In genomic region chr2:191251014-191251413, GRCh38 we compare ENCODE assay signal across 13 cellular contexts. TPM values are rescaled to one million over a fixed set of nuclear protein-coding genes. Genes with fewer than 3 reads are reported as not detected.
DNase-seq lines count a peak whose midpoint lies in the region; ATAC-seq and TF ChIP-seq lines count a peak whose summit lies in the region.
"Had no signal": no experiment of that assay in that cellular context is flagged by ENCODE, and none has a peak within 500 bp of the region (broad histone marks: within the 10 kb centered on the region; RNA-seq: fewer than 3 reads in every experiment).

No MANE protein-coding gene starts in this region.

- H3K79me1 ChIP-seq in mesenchymal stem cell (replicated peaks; ENCODE audit: low read length, poor library complexity, severe bottlenecking) = no peaks in the 10 kb centered on the region
- peaks cover 16% of the 10 kb centered on the region for H3K79me1 ChIP-seq in trophoblast cell (ENCODE audit: low read length)

- peak overlapping the region; percentile 59 for H3K4me2 ChIP-seq in GM23248 (ENCODE audit: unreplicated experiment)
- H3K4me2 ChIP-seq in mesenchymal stem cell (ENCODE audit: low read length, poor library complexity, severe bottlenecking) = no peak overlapping the region
- H3K4me2 ChIP-seq in trophoblast cell (ENCODE audit: low read length) = peak overlapping the region; percentile 39
- no peak overlapping the region for H3K4me2 ChIP-seq in MM.1S (ENCODE audit: low read depth, low read length)

- H3K4me1 ChIP-seq in GM23248 (ENCODE audit: insufficient read depth) (peaks cover 68% of the 10 kb centered on the region), mesenchymal stem cell (ENCODE audit: control insufficient read depth, insufficient read depth, low read depth, low read length) (peaks cover 17% of the 10 kb centered on the region), trophoblast cell (ENCODE audit: control insufficient read depth in 1 of 2, insufficient read depth in 2 of 2, low read length in 2 of 2) (peaks cover 29 to 43% of the 10 kb centered on the region in 2 experiments), MM.1S (ENCODE audit: low read length) (no peaks in the 10 kb centered on the region)

- H4K91ac ChIP-seq in mesenchymal stem cell (ENCODE audit: low read length) (no peak overlapping the region), trophoblast cell (ENCODE audit: low read depth, low read length) (no peak overlapping the region)

- no peak overlapping the region for H3K18ac ChIP-seq in mesenchymal stem cell (ENCODE audit: low read depth in 1 of 2, low read length in 2 of 2)
- H3K18ac ChIP-seq in trophoblast cell (ENCODE audit: low read length) = no peak overlapping the region

- H3K23ac ChIP-seq in mesenchymal stem cell (ENCODE audit: low read length in 2 of 2) (no peak overlapping the region), trophoblast cell (ENCODE audit: low read length) (no peak overlapping the region)

- H3K9me2 ChIP-seq in GM23248 (ENCODE audit: insufficient read depth) (no peaks in the 10 kb centered on the region), MM.1S (replicated peaks; ENCODE audit: insufficient read depth, low read length) (no peaks in the 10 kb centered on the region)

- H3K4me3 ChIP-seq in GM23248 = no peak overlapping the region
- peak overlapping the region in 1 of 2 experiments; percentile 90 for H3K4me3 ChIP-seq in mesenchymal stem cell (ENCODE audit: insufficient read depth in 1 of 2, low read depth in 1 of 2, low read length in 2 of 2)
- H3K4me3 ChIP-seq in trophoblast cell (ENCODE audit: low read depth, low read length) = no peak overlapping the region
- no peak overlapping the region for H3K4me3 ChIP-seq in MM.1S (ENCODE audit: low read length)
- H3K4me3 ChIP-seq: K562 had no signal

- H3K14ac ChIP-seq in mesenchymal stem cell (ENCODE audit: low read length in 2 of 2) (no peak overlapping the region), trophoblast cell (ENCODE audit: low read length) (no peak overlapping the region)

- H3K27me3 ChIP-seq in GM23248 (replicated peaks; ENCODE audit: insufficient read depth) (no peaks in the 10 kb centered on the region), mesenchymal stem cell (ENCODE audit: control insufficient read depth in 1 of 2, insufficient read depth in 1 of 2, low read length in 2 of 2) (no peaks in the 10 kb centered on the region), trophoblast cell (ENCODE audit: insufficient read depth, low read length) (no peaks in the 10 kb centered on the region), MM.1S (replicated peaks; ENCODE audit: insufficient read depth, low read length) (no peaks in the 10 kb centered on the region)

- ATAC-seq in HG03175 (IDR thresholded peaks at IDR 0.05; ENCODE audit: unreplicated experiment) = no peak
- ATAC-seq: HCT116, K562 had no signal

- H2BK12ac ChIP-seq in mesenchymal stem cell (ENCODE audit: low read length in 2 of 2) (no peak overlapping the region), trophoblast cell (ENCODE audit: low read length) (no peak overlapping the region)

- in situ Hi-C loops in GM23248 (cut with MboI) = no loop called here

- H2BK5ac ChIP-seq in mesenchymal stem cell (ENCODE audit: low read depth, low read length, poor library complexity, severe bottlenecking) (no peak overlapping the region), trophoblast cell (ENCODE audit: low read depth, low read length, poor library complexity) (no peak overlapping the region)

- H2AK5ac ChIP-seq in mesenchymal stem cell (ENCODE audit: low read length, severe bottlenecking) (no peak overlapping the region), trophoblast cell (ENCODE audit: low read length) (no peak overlapping the region)

- no peak overlapping the region for H4K12ac ChIP-seq in trophoblast cell (ENCODE audit: low read depth, low read length)

- H2BK15ac ChIP-seq in mesenchymal stem cell (ENCODE audit: low read depth, poor library complexity, severe bottlenecking) = no peak overlapping the region

- H3K4ac ChIP-seq in mesenchymal stem cell (ENCODE audit: low read depth in 1 of 2, low read length in 2 of 2) (no peak overlapping the region), trophoblast cell (ENCODE audit: low read depth, low read length) (no peak overlapping the region)

- H2AFZ ChIP-seq in GM23248 (no peak overlapping the region), mesenchymal stem cell (ENCODE audit: low read depth, low read length) (no peak overlapping the region), trophoblast cell (ENCODE audit: insufficient read depth, low read length, poor library complexity) (no peak overlapping the region), MM.1S (ENCODE audit: low read length) (no peak overlapping the region)

- H2BK120ac ChIP-seq in mesenchymal stem cell (ENCODE audit: low read depth, low read length) (no peak overlapping the region), trophoblast cell (ENCODE audit: insufficient read depth, low read length, poor library complexity) (no peak overlapping the region)

- H3K36me3 ChIP-seq in GM23248 (ENCODE audit: low read depth) = 0 out of 2 replicates have a peak, but pooled peaks cover 3% of the 10 kb centered on the region
- peaks cover 0 to 48% of the 10 kb centered on the region in 2 experiments for H3K36me3 ChIP-seq in mesenchymal stem cell (ENCODE audit: control insufficient read depth in 1 of 2, insufficient read depth in 2 of 2, low read depth in 1 of 2, low read length in 2 of 2)
- no peaks in the 10 kb centered on the region for H3K36me3 ChIP-seq in trophoblast cell (ENCODE audit: control insufficient read depth in 1 of 2, insufficient read depth in 2 of 2, low read length in 2 of 2)
- H3K36me3 ChIP-seq in MM.1S (replicated peaks; ENCODE audit: insufficient read depth, low read length) = no peaks in the 10 kb centered on the region

- DNase-seq in GM23248 (no peak), SK-N-DZ (ENCODE audit: low spot score) (peak; percentile 43), mesenchymal stem cell (peak; percentile 18), trophoblast cell (peak in 1 of 2 donors; percentile 15), MM.1S (no peak), NCI-H345 (lab: John Stamatoyannopoulos, UW) (no peak)
- DNase-seq: CD4-positive, alpha-beta T cell; NCI-H1436; NCI-H2029 treated with DMSO at 0.1 percent for 48 hours; NCI-H510A treated with DMSO at 0.1 percent for 48 hours had no signal

- H3K27ac ChIP-seq in GM23248 (no peak overlapping the region), mesenchymal stem cell (ENCODE audit: low read length, poor library complexity, severe bottlenecking) (no peak overlapping the region), trophoblast cell (ENCODE audit: low read depth, low read length) (peak overlapping the region; percentile 57), MM.1S (ENCODE audit: low read length) (no peak overlapping the region)

- H3K9ac ChIP-seq in GM23248 (no peak overlapping the region), mesenchymal stem cell (ENCODE audit: low read length) (no peak overlapping the region), trophoblast cell (ENCODE audit: low read length) (no peak overlapping the region), MM.1S (ENCODE audit: low read length) (no peak overlapping the region)

- H3K79me2 ChIP-seq in GM23248 (ENCODE audit: insufficient read depth) = peaks cover 100% of the 10 kb centered on the region
- H3K79me2 ChIP-seq in trophoblast cell (ENCODE audit: control insufficient read depth, insufficient read depth, low read length, poor library complexity) = peaks cover 24% of the 10 kb centered on the region
- H3K79me2 ChIP-seq in MM.1S (ENCODE audit: low read length) = no peaks in the 10 kb centered on the region

- H4K20me1 ChIP-seq in GM23248 (ENCODE audit: insufficient read depth) (peaks cover 38% of the 10 kb centered on the region), MM.1S (ENCODE audit: insufficient read depth, low read length) (no peaks in the 10 kb centered on the region)

- TF ChIP-seq CTCF in MM.1S (IDR thresholded peaks at IDR 0.05; ENCODE audit: low read length) = no peak

- 89 to 98% methylated on average over 5 of the region's 5 CpGs for WGBS in GM23248 (ENCODE audit: low coverage in 1 of 2, low lambda C conversion rate in 2 of 2, missing lambda C conversion rate in 2 of 2), 2 experiments
- 72% methylated on average over 5 of the region's 5 CpGs for WGBS in mesenchymal stem cell
- WGBS in trophoblast cell (ENCODE audit: extremely low coverage, insufficient coverage, insufficient read length) = no CpG with 5 or more reads among the region's 5 CpGs

- H4K8ac ChIP-seq in mesenchymal stem cell (ENCODE audit: low read length) (no peak overlapping the region), trophoblast cell (ENCODE audit: low read depth, low read length) (no peak overlapping the region)

- H3F3A ChIP-seq in GM23248 (ENCODE audit: insufficient read depth) = peaks cover 57% of the 10 kb centered on the region
- no peaks in the 10 kb centered on the region for H3F3A ChIP-seq in MM.1S (ENCODE audit: insufficient read depth, low read length)

- H3K9me3 ChIP-seq in GM23248 (ENCODE audit: low read depth) (no peaks in the 10 kb centered on the region), mesenchymal stem cell (ENCODE audit: control insufficient read depth, low read length) (no peaks in the 10 kb centered on the region), trophoblast cell (ENCODE audit: insufficient read depth, low read depth, low read length) (no peaks in the 10 kb centered on the region), MM.1S (replicated peaks; ENCODE audit: insufficient read depth, low read length) (no peaks in the 10 kb centered on the region)

RNA-seq across cellular contexts. Expression of gene MYO1B, which starts 5.8 kb away (rescaled TPM):
- total RNA-seq in GM23248 (2014; rRNA removed; shearing (Covaris generic)) = 197 and 211 TPM in 2 replicates
- polyA plus RNA-seq in GM23248 (2016; fragmentation: Nextera tagmentation; extraction: Ambion mirVana) = 120 and 126 TPM in 2 replicates
- polyA plus RNA-seq in SK-N-DZ (2014; cell fraction: cytosol; rRNA removed) = 68.1 and 73.9 TPM in 2 replicates
- 80.6 and 87.8 TPM in 2 replicates for polyA plus RNA-seq in SK-N-DZ (2014; cell fraction: nucleus; rRNA removed)
- 35.3 TPM for polyA plus RNA-seq in mesenchymal stem cell (2013, experiment 1 of 2)
- polyA plus RNA-seq in mesenchymal stem cell (2013, experiment 2 of 2) = 35.3 TPM
- polyA plus RNA-seq in trophoblast cell (2013) = 40.2 and 40.9 TPM in 2 replicates

Comparison
In these comparisons a context has a peak if more than half of its experiments do, and no peak if none do; other contexts are left out.
1. DNase-seq: peak in SK-N-DZ (single experiment) and mesenchymal stem cell (single experiment); none in GM23248 (single experiment), MM.1S (single experiment) and NCI-H345 (single experiment).
2. H3K4me2 ChIP-seq: peak in GM23248 (single experiment) and trophoblast cell (single experiment); none in mesenchymal stem cell (single experiment) and MM.1S (single experiment).